In the genomic region with DNA sequence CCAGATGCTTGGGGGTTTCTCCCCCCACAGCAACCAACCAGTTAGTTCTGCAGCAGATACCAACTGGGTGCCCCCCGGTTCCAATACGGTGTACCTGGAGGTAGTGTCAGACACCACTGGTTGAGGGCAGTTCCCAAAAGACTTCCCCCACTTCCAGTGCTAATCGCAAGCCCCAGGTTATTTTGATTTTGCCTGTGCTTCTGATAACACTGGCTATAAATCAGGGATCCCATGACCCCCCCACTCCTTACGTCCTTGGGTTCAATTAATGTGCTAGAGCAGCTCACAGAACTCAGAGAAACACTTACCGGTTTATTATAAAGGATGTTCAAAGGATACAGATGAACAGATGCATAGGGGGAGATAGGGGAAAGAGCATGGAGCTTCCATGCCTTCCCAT, we compare ENCODE assay signal across 32 cellular contexts. TPM values are rescaled to one million over a fixed set of nuclear protein-coding genes. Genes with fewer than 3 reads are reported as not detected.
DNase-seq lines count a peak whose midpoint lies in the region; ATAC-seq and TF ChIP-seq lines count a peak whose summit lies in the region.
"Had no signal": no experiment of that assay in that cellular context is flagged by ENCODE, and none has a peak within 500 bp of the region (broad histone marks: within the 10 kb centered on the region; RNA-seq: fewer than 3 reads in every experiment).

No MANE protein-coding gene starts in this region.

- CTCF ChIA-PET in GM10248 (lab: Yijun Ruan, JAX): interaction anchor here (0.9 to 2.8 kb wide), 6 partner anchors 9 to 36 kb away, joined by 3 to 25 read pairs (median 4); a partner anchor contains a TSS

- peaks cover 6 to 10% (median 10%) of the 10 kb centered on the region in 3 donors for H3K4me1 ChIP-seq in skeletal muscle tissue (ENCODE audit: control insufficient read depth in 3 of 3, insufficient read depth in 3 of 3, low read length in 3 of 3)

- TF ChIP-seq CTCF in GM10248 (IDR thresholded peaks at IDR 0.05; ENCODE audit: control extremely low read depth, extremely low read depth, low read depth, missing control alignments): no peak

- no peak for ATAC-seq in activated naive CD4-positive, alpha-beta T cell treated with anti-CD3 and anti-CD28 coated beads, Interleukin-2, amount 50 U/mL, for 72 hours
- ATAC-seq in T-helper 17 cell (no peak), memory B cell (ENCODE audit: low read depth) (no peak)
- ATAC-seq: activated CD4-positive, CD25-positive, alpha-beta regulatory T cell treated with anti-CD3 and anti-CD28 coated beads, Interleukin-2, amount 50 U/mL, for 24 hours; foreskin keratinocyte had no signal

- no peak overlapping the region for H3K4me3 ChIP-seq in skeletal muscle tissue (ENCODE audit: low read length in 3 of 3)
- H3K4me3 ChIP-seq: esophagus squamous epithelium, MG63, ovary, PC-9 had no signal

- in situ Hi-C loops in G401 (cut with HindIII; ENCODE audit: low sequenced_read_pairs): no loop called here

- H3K9me3 ChIP-seq in T-helper 17 cell (ENCODE audit: control insufficient read depth, low read length, poor library complexity, severe bottlenecking): no peaks in the 10 kb centered on the region
- no peaks in the 10 kb centered on the region for H3K9me3 ChIP-seq in skeletal muscle tissue (ENCODE audit: control insufficient read depth in 3 of 3, low read length in 3 of 3)
- H3K9me3 ChIP-seq: esophagus squamous epithelium, MG63, ovary, SK-N-SH had no signal

- DNase-seq in activated naive CD4-positive, alpha-beta T cell treated with anti-CD3 and anti-CD28 coated beads, Interleukin-2, amount 50 U/mL, for 72 hours (ENCODE audit: low spot score in 2 of 2): no peak
- no peak for DNase-seq in activated naive CD4-positive, alpha-beta T cell treated with Interleukin-2 at 50 U/mL for 16 hours
- no peak for DNase-seq in T-helper 17 cell
- no peak for DNase-seq in memory B cell (ENCODE audit: low spot score in 2 of 2)
- DNase-seq in GM10248 (ENCODE audit: extremely low spot score): no peak
- DNase-seq in G401 (ENCODE audit: low spot score): no peak
- DNase-seq: activated CD4-positive, alpha-beta memory T cell treated with anti-CD3 and anti-CD28 coated beads for 36 hours; activated CD8-positive, alpha-beta memory T cell treated with anti-CD3 and anti-CD28 coated beads, Interleukin-2, amount 50 U/mL, for 48 hours; activated effector memory CD4-positive, alpha-beta T cell treated with Interleukin-2 at 50 U/mL for 16 hours; cerebellar nuclear complex; dermis blood vessel endothelial cell; DMS 273 treated with DMSO at 0.1 percent for 48 hours; esophagus squamous epithelium; foreskin keratinocyte; H7; head of caudate nucleus; KG1; MG63; NCI-H1105 treated with DMSO at 0.1 percent for 48 hours; NCI-H187 treated with DMSO at 0.1 percent for 48 hours; NCI-H2171 treated with DMSO at 0.1 percent for 48 hours; NCI-H524 treated with DMSO at 0.1 percent for 48 hours; NK-92 treated with Interleukin-12 subunit alpha and Interleukin-12 subunit beta, amount 100 ng/mL, for 24 hours; ovary; PC-9; retina; SK-N-SH; small intestine; stimulated activated naive CD4-positive, alpha-beta T cell had no signal

- peaks cover under 1 to 12% of the 10 kb centered on the region in 2 donors for H3K36me3 Mint-ChIP-seq in activated naive CD4-positive, alpha-beta T cell treated with anti-CD3 and anti-CD28 coated beads, Interleukin-2, amount 50 U/mL, for 72 hours
- no peaks in the 10 kb centered on the region for H3K36me3 Mint-ChIP-seq in T-helper 17 cell (ENCODE audit: low read depth)
- H3K36me3 Mint-ChIP-seq in memory B cell: peaks cover 5% of the 10 kb centered on the region
- H3K36me3 Mint-ChIP-seq: activated CD4-positive, alpha-beta memory T cell treated with anti-CD3 and anti-CD28 coated beads for 36 hours had no signal

- peak overlapping the region; percentile 40 to 73 for H3K27ac Mint-ChIP-seq in activated naive CD4-positive, alpha-beta T cell treated with anti-CD3 and anti-CD28 coated beads, Interleukin-2, amount 50 U/mL, for 72 hours
- H3K27ac Mint-ChIP-seq in T-helper 17 cell (peak overlapping the region; percentile 99), memory B cell (peak overlapping the region; percentile 67)
- H3K27ac Mint-ChIP-seq: T-helper 1 cell treated with Interleukin-12 subunit alpha and Interleukin-12 subunit beta and Interleukin-4 antibody, amounts not matched to agents 30 μg/mL and 1 μg/mL, for 36 hours had no signal

- POLR2A ChIA-PET in GM10248 (lab: Yijun Ruan, JAX): no interaction called here

- no peak overlapping the region for H3K4me3 Mint-ChIP-seq in T-helper 17 cell
- H3K4me3 Mint-ChIP-seq in memory B cell: no peak overlapping the region
- H3K4me3 Mint-ChIP-seq: activated CD4-positive, alpha-beta memory T cell treated with anti-CD3 and anti-CD28 coated beads for 36 hours; T-helper 1 cell treated with Interleukin-12 subunit alpha and Interleukin-12 subunit beta and Interleukin-4 antibody, amounts not matched to agents 30 μg/mL and 1 μg/mL, for 36 hours had no signal

- H3K9ac ChIP-seq in skeletal muscle tissue (ENCODE audit: low read depth in 1 of 3, low read length in 3 of 3): no peak overlapping the region
- H3K9ac ChIP-seq: SK-N-SH had no signal

- peaks cover 38% of the 10 kb centered on the region for H3K4me1 Mint-ChIP-seq in T-helper 17 cell
- H3K4me1 Mint-ChIP-seq in memory B cell: peaks cover 26% of the 10 kb centered on the region

- peak overlapping the region; percentile 16 for H3K27ac ChIP-seq in skeletal muscle tissue (ENCODE audit: low read depth, low read length)
- H3K27ac ChIP-seq: foreskin keratinocyte, ovary, PC-9 had no signal

- no peaks in the 10 kb centered on the region for H3K9me3 Mint-ChIP-seq in activated naive CD4-positive, alpha-beta T cell treated with anti-CD3 and anti-CD28 coated beads, Interleukin-2, amount 50 U/mL, for 72 hours
- peaks cover 1% of the 10 kb centered on the region for H3K9me3 Mint-ChIP-seq in memory B cell
- H3K9me3 Mint-ChIP-seq: activated CD4-positive, alpha-beta memory T cell treated with anti-CD3 and anti-CD28 coated beads for 36 hours; T-helper 1 cell treated with Interleukin-12 subunit alpha and Interleukin-12 subunit beta and Interleukin-4 antibody, amounts not matched to agents 30 μg/mL and 1 μg/mL, for 36 hours had no signal

- H3K27me3 Mint-ChIP-seq in T-helper 17 cell (no peaks in the 10 kb centered on the region), memory B cell (no peaks in the 10 kb centered on the region)
- H3K27me3 Mint-ChIP-seq: activated CD4-positive, alpha-beta memory T cell treated with anti-CD3 and anti-CD28 coated beads for 36 hours had no signal

- H3K27me3 ChIP-seq in skeletal muscle tissue (ENCODE audit: control insufficient read depth in 3 of 3, insufficient read depth in 3 of 3, low read length in 3 of 3): no peaks in the 10 kb centered on the region
- H3K27me3 ChIP-seq: esophagus squamous epithelium, foreskin keratinocyte, MG63, ovary had no signal

- H3K36me3 ChIP-seq in skeletal muscle tissue (ENCODE audit: control insufficient read depth in 3 of 3, insufficient read depth in 3 of 3, low read length in 3 of 3): no peaks in the 10 kb centered on the region
- H3K36me3 ChIP-seq: MG63, ovary had no signal

RNA-seq across cellular contexts. Expression of a gene that starts 5.5 kb away (rescaled TPM):
- 10 to 100 TPM; 22.0 to 23.9 TPM for total RNA-seq in activated naive CD4-positive, alpha-beta T cell treated with anti-CD3 and anti-CD28 coated beads, Interleukin-2, amount 50 U/mL, for 72 hours
- total RNA-seq in T-helper 17 cell (10 to 100 TPM; 18.4 to 27.3 TPM), skeletal muscle tissue (25.1 TPM)
- 7.8 and 9.8 TPM in 2 replicates for total RNA-seq in G401 (2014; rRNA removed; shearing (Covaris generic))

RNA-seq across cellular contexts. Expression of a gene that starts 13.5 kb away (rescaled TPM):
- 10 to 100 TPM in 1 of 2 donors, 1 to 10 TPM in 1; 9.1 to 13.7 TPM for total RNA-seq in activated naive CD4-positive, alpha-beta T cell treated with anti-CD3 and anti-CD28 coated beads, Interleukin-2, amount 50 U/mL, for 72 hours
- total RNA-seq in T-helper 17 cell (10 to 100 TPM; 11.8 to 13.5 TPM), skeletal muscle tissue (16.7 TPM)
- 3.0 and 3.9 TPM in 2 replicates for total RNA-seq in G401 (2014; rRNA removed; shearing (Covaris generic))
